8 cellular contexts compared by ENCODE assay signal in genomic region chr5:59380350-59380951, GRCh38.
DNase-seq lines count a peak whose midpoint lies in the region; ATAC-seq and TF ChIP-seq lines count a peak whose summit lies in the region.

No MANE protein-coding gene starts in this region.

- DNase-seq in AG09319 (ENCODE audit: extremely low read depth, low read depth) (peak; percentile 41), HFFc6 (peak; percentile 71), M059J (ENCODE audit: low read depth) (peak; percentile 96), SJSA1 (ENCODE audit: low read depth in 1 of 2, low spot score in 2 of 2) (peak; percentile 54 to 70), endothelial cell (ENCODE audit: low spot score) (no peak), naive B cell (peak; percentile 20), posterior cingulate gyrus (no peak)

- H3K4me3 ChIP-seq in SJSA1 = no peak overlapping the region

- H3K4me1 Mint-ChIP-seq in HFFc6 (ENCODE audit: low read depth) (no peaks in the 10 kb centered on the region), endothelial cell (ENCODE audit: unreplicated experiment) (no peaks in the 10 kb centered on the region), naive B cell (peaks cover 0 to 3% (median 0%) of the 10 kb centered on the region in 3 donors)

- H3K4me3 Mint-ChIP-seq in HFFc6 (no peak overlapping the region), endothelial cell (ENCODE audit: unreplicated experiment) (no peak overlapping the region), naive B cell (no peak overlapping the region)

- TF ChIP-seq CTCF in AG09319 (IDR thresholded peaks at IDR 0.05; ENCODE audit: low read depth, low read length) = peak; percentile 45
- TF ChIP-seq CTCF in GM12873 (IDR thresholded peaks at IDR 0.05; ENCODE audit: insufficient read depth, low read depth, low read length, missing control alignments) = peak; percentile 55
- TF ChIP-seq CTCF in HFFc6 (IDR thresholded peaks at IDR 0.05) = peak; percentile 73
- peak; percentile 42 for TF ChIP-seq CTCF in endothelial cell (IDR thresholded peaks at IDR 0.05; ENCODE audit: unreplicated experiment)

- H3K27ac ChIP-seq in SJSA1 = no peak overlapping the region

- no peaks in the 10 kb centered on the region for H3K36me3 ChIP-seq in SJSA1

- ATAC-seq in naive B cell (ENCODE audit: low read depth in 2 of 2) = peak; percentile 58 to 79

- intact Hi-C loops in posterior cingulate gyrus (cut with DNase I) = loop anchor here (1.0 to 10.0 kb wide), 3 partner anchors 192 to 493 kb away; no protein-coding TSS in a partner anchor

- H3K27me3 Mint-ChIP-seq in HFFc6 (ENCODE audit: insufficient read depth) = peaks cover 2% of the 10 kb centered on the region; the same call in 1 of the 2 replicates
- no peaks in the 10 kb centered on the region for H3K27me3 Mint-ChIP-seq in endothelial cell (ENCODE audit: unreplicated experiment)
- H3K27me3 Mint-ChIP-seq in naive B cell = peaks cover 0 to 4% (median 0%) of the 10 kb centered on the region in 3 donors

- H3K27ac Mint-ChIP-seq in HFFc6 (no peak overlapping the region), endothelial cell (ENCODE audit: unreplicated experiment) (no peak overlapping the region), naive B cell (peak overlapping the region in 2 of 6 donors; percentile 17 to 31)

- H3K27me3 ChIP-seq in SJSA1 (replicated peaks) = no peaks in the 10 kb centered on the region

- H3K9me3 Mint-ChIP-seq in HFFc6 (no peaks in the 10 kb centered on the region), endothelial cell (ENCODE audit: unreplicated experiment) (no peaks in the 10 kb centered on the region), naive B cell (peaks cover 3 to 22% (median 12%) of the 10 kb centered on the region in 7 donors)

- no peaks in the 10 kb centered on the region for H3K9me3 ChIP-seq in SJSA1 (replicated peaks)

- H3K4me1 ChIP-seq in SJSA1 (replicated peaks) = no peaks in the 10 kb centered on the region

- H3K36me3 Mint-ChIP-seq in HFFc6 (ENCODE audit: low read depth) (no peaks in the 10 kb centered on the region), endothelial cell (ENCODE audit: low read depth, unreplicated experiment) (no peaks in the 10 kb centered on the region), naive B cell (peaks cover 8 to 10% of the 10 kb centered on the region in 2 donors)

Comparison
In these comparisons a context has a peak if more than half of its experiments do, and no peak if none do; other contexts are left out.
1. DNase-seq: peak in AG09319 (single experiment), HFFc6 (single experiment), M059J (single experiment), SJSA1 (2 of 2) and naive B cell (single experiment); none in endothelial cell (single experiment) and posterior cingulate gyrus (0 of 10).
2. Peak in every context shown above with its lines, with median percentiles within 50 percentile points of each other: CTCF ChIP-seq.